ENCODE assay signal across 1 cellular context in the genomic region with DNA sequence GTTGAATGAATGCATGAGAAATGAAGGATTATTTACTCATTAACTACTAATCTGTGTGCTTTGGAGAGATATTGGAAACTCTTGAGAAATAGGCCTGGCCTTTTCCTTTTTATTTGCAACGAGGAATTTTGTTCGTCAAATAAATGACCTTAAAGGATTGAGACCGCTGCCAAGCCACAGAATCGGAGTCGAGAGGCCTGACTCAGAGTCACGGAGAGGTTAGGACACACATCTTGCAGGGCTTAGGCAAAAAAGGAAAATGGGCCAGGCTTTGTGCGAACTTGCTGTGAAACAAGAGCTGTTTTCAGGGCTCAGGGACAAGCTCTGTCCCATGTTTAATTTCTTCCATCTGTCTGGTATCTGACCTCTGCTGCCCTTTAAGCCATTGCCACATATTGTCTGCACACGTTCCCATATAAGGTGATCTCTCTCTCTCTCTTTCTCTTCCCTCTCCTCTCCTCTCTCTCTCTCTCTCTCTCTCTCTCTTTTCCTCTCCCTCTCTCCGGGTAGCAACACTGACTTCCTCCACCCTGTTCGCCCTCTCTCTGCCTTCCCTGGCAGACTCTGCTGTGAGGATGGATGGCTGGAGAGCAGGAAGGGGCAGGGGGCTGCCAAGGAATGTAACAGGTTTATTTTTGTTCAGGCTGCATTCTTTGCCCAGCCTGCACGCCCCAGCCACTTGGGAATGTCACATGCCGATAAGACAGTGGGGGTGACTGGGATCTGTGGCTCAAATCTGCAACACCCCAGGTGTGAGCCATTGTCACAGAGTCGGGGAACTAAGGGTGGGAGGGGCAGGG.
TF ChIP-seq lines count a peak whose summit lies in the region.

No MANE protein-coding gene starts in this region.

TF ChIP-seq in HepG2, 621 proteins besides CTCF, POLR2A, EP300 and RAD21 (continued from another document and continues in another):
- TF ChIP-seq TEAD3 (CRISPR knock-in tag; optimal IDR thresholded peaks at IDR 0.05; ENCODE audit: borderline replicate concordance) (peak; percentile 67), ZNF260 (CRISPR knock-in tag; IDR thresholded peaks at IDR 0.05; ENCODE audit: borderline replicate concordance, low read depth) (no peak), ZNF20 (CRISPR knock-in tag; IDR thresholded peaks at IDR 0.05) (no peak), ZNF33A (CRISPR knock-in tag; IDR thresholded peaks at IDR 0.05; ENCODE audit: borderline replicate concordance) (no peak), ZNF34 (CRISPR knock-in tag; IDR thresholded peaks at IDR 0.05; ENCODE audit: borderline replicate concordance) (no peak), NCOA2 (CRISPR knock-in tag; IDR thresholded peaks at IDR 0.05) (peak; percentile 78), TBX2 (CRISPR knock-in tag; IDR thresholded peaks at IDR 0.05; ENCODE audit: borderline replicate concordance) (peak; percentile 87), KLF6 (CRISPR knock-in tag; IDR thresholded peaks at IDR 0.05) (no peak), FOXM1 (CRISPR knock-in tag; IDR thresholded peaks at IDR 0.05) (no peak), ZNF451 (CRISPR knock-in tag; IDR thresholded peaks at IDR 0.05) (no peak), ZNF557 (CRISPR knock-in tag; IDR thresholded peaks at IDR 0.05) (no peak), ZNF737 (CRISPR knock-in tag; IDR thresholded peaks at IDR 0.05; ENCODE audit: borderline replicate concordance) (no peak), CBFB (CRISPR knock-in tag; IDR thresholded peaks at IDR 0.05) (no peak), PHF21A (CRISPR knock-in tag; IDR thresholded peaks at IDR 0.05) (peak; percentile 77; the same call in 1 of the 2 replicates), ELF4 (CRISPR knock-in tag; IDR thresholded peaks at IDR 0.05; ENCODE audit: borderline replicate concordance) (no peak), ZNF75D (CRISPR knock-in tag; IDR thresholded peaks at IDR 0.05; ENCODE audit: borderline replicate concordance) (no peak), CAMTA2 (CRISPR knock-in tag; IDR thresholded peaks at IDR 0.05; ENCODE audit: borderline replicate concordance) (no peak), AKAP8 (CRISPR knock-in tag; IDR thresholded peaks at IDR 0.05) (no peak), SP1 (IDR thresholded peaks at IDR 0.05) (no peak), SP1 (CRISPR knock-in tag; IDR thresholded peaks at IDR 0.05) (peak; percentile 50; the same call in 1 of the 2 replicates), KDM5B (CRISPR knock-in tag; IDR thresholded peaks at IDR 0.05; ENCODE audit: borderline replicate concordance) (no peak; the same call in 1 of the 2 replicates), JUN (CRISPR knock-in tag; IDR thresholded peaks at IDR 0.05) (0 out of 2 replicates have a peak, but pooled peaks have one; percentile 25), SALL1 (CRISPR knock-in tag; IDR thresholded peaks at IDR 0.05) (peak; percentile 81), ZSCAN31 (CRISPR knock-in tag; IDR thresholded peaks at IDR 0.05; ENCODE audit: low read depth) (no peak), MTF1 (CRISPR knock-in tag; IDR thresholded peaks at IDR 0.05) (peak; percentile 93), ZNF564 (CRISPR knock-in tag; IDR thresholded peaks at IDR 0.05) (no peak), ARNT (IDR thresholded peaks at IDR 0.05) (no peak), BORCS8-MEF2B (CRISPR knock-in tag; IDR thresholded peaks at IDR 0.05) (0 out of 2 replicates have a peak, but pooled peaks have one; percentile 8), ZNF335 (CRISPR knock-in tag; IDR thresholded peaks at IDR 0.05) (no peak), ZNF878 (CRISPR knock-in tag; IDR thresholded peaks at IDR 0.05) (peak; percentile 56; the same call in 1 of the 2 replicates), NBN (conservative IDR thresholded peaks at IDR 0.05) (0 out of 2 replicates have a peak, but pooled peaks have one; percentile 60), ZNF367 (CRISPR knock-in tag; IDR thresholded peaks at IDR 0.05; ENCODE audit: borderline replicate concordance) (no peak), FOSL1 (CRISPR knock-in tag; IDR thresholded peaks at IDR 0.05; ENCODE audit: borderline replicate concordance) (no peak)
- TF ChIP-seq, protein P1, sequence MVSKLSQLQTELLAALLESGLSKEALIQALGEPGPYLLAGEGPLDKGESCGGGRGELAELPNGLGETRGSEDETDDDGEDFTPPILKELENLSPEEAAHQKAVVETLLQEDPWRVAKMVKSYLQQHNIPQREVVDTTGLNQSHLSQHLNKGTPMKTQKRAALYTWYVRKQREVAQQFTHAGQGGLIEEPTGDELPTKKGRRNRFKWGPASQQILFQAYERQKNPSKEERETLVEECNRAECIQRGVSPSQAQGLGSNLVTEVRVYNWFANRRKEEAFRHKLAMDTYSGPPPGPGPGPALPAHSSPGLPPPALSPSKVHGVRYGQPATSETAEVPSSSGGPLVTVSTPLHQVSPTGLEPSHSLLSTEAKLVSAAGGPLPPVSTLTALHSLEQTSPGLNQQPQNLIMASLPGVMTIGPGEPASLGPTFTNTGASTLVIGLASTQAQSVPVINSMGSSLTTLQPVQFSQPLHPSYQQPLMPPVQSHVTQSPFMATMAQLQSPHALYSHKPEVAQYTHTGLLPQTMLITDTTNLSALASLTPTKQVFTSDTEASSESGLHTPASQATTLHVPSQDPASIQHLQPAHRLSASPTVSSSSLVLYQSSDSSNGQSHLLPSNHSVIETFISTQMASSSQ (IDR thresholded peaks at IDR 0.05; ENCODE audit: low read depth) = peak; percentile 61; the same call in 1 of the 2 replicates
- TF ChIP-seq, protein P1 (CRISPR knock-in tag; IDR thresholded peaks at IDR 0.05; ENCODE audit: borderline replicate concordance) = peak; percentile 90
- TF ChIP-seq, protein P2, sequence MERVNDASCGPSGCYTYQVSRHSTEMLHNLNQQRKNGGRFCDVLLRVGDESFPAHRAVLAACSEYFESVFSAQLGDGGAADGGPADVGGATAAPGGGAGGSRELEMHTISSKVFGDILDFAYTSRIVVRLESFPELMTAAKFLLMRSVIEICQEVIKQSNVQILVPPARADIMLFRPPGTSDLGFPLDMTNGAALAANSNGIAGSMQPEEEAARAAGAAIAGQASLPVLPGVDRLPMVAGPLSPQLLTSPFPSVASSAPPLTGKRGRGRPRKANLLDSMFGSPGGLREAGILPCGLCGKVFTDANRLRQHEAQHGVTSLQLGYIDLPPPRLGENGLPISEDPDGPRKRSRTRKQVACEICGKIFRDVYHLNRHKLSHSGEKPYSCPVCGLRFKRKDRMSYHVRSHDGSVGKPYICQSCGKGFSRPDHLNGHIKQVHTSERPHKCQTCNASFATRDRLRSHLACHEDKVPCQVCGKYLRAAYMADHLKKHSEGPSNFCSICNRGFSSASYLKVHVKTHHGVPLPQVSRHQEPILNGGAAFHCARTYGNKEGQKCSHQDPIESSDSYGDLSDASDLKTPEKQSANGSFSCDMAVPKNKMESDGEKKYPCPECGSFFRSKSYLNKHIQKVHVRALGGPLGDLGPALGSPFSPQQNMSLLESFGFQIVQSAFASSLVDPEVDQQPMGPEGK (CRISPR knock-in tag; IDR thresholded peaks at IDR 0.05) = peak; percentile 43
- TF ChIP-seq, protein P3, sequence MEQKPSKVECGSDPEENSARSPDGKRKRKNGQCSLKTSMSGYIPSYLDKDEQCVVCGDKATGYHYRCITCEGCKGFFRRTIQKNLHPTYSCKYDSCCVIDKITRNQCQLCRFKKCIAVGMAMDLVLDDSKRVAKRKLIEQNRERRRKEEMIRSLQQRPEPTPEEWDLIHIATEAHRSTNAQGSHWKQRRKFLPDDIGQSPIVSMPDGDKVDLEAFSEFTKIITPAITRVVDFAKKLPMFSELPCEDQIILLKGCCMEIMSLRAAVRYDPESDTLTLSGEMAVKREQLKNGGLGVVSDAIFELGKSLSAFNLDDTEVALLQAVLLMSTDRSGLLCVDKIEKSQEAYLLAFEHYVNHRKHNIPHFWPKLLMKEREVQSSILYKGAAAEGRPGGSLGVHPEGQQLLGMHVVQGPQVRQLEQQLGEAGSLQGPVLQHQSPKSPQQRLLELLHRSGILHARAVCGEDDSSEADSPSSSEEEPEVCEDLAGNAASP (CRISPR knock-in tag; IDR thresholded peaks at IDR 0.05; ENCODE audit: borderline replicate concordance) = peak; percentile 86; the same call in 1 of the 2 replicates
- TF ChIP-seq, protein P4, sequence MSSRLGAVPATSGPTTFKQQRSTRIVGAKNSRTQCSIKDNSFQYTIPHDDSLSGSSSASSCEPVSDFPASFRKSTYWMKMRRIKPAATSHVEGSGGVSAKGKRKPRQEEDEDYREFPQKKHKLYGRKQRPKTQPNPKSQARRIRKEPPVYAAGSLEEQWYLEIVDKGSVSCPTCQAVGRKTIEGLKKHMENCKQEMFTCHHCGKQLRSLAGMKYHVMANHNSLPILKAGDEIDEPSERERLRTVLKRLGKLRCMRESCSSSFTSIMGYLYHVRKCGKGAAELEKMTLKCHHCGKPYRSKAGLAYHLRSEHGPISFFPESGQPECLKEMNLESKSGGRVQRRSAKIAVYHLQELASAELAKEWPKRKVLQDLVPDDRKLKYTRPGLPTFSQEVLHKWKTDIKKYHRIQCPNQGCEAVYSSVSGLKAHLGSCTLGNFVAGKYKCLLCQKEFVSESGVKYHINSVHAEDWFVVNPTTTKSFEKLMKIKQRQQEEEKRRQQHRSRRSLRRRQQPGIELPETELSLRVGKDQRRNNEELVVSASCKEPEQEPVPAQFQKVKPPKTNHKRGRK (CRISPR knock-in tag; IDR thresholded peaks at IDR 0.05) = no peak
- TF ChIP-seq, protein P5, sequence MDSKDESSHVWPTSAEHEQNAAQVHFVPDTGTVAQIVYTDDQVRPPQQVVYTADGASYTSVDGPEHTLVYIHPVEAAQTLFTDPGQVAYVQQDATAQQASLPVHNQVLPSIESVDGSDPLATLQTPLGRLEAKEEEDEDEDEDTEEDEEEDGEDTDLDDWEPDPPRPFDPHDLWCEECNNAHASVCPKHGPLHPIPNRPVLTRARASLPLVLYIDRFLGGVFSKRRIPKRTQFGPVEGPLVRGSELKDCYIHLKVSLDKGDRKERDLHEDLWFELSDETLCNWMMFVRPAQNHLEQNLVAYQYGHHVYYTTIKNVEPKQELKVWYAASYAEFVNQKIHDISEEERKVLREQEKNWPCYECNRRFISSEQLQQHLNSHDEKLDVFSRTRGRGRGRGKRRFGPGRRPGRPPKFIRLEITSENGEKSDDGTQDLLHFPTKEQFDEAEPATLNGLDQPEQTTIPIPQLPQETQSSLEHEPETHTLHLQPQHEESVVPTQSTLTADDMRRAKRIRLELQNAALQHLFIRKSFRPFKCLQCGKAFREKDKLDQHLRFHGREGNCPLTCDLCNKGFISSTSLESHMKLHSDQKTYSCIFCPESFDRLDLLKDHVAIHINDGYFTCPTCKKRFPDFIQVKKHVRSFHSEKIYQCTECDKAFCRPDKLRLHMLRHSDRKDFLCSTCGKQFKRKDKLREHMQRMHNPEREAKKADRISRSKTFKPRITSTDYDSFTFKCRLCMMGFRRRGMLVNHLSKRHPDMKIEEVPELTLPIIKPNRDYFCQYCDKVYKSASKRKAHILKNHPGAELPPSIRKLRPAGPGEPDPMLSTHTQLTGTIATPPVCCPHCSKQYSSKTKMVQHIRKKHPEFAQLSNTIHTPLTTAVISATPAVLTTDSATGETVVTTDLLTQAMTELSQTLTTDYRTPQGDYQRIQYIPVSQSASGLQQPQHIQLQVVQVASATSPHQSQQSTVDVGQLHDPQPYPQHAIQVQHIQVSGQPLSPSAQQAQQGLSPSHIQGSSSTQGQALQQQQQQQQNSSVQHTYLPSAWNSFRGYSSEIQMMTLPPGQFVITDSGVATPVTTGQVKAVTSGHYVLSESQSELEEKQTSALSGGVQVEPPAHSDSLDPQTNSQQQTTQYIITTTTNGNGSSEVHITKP (CRISPR knock-in tag; IDR thresholded peaks at IDR 0.05; ENCODE audit: low read depth) = peak; percentile 26
- TF ChIP-seq, protein P6, sequence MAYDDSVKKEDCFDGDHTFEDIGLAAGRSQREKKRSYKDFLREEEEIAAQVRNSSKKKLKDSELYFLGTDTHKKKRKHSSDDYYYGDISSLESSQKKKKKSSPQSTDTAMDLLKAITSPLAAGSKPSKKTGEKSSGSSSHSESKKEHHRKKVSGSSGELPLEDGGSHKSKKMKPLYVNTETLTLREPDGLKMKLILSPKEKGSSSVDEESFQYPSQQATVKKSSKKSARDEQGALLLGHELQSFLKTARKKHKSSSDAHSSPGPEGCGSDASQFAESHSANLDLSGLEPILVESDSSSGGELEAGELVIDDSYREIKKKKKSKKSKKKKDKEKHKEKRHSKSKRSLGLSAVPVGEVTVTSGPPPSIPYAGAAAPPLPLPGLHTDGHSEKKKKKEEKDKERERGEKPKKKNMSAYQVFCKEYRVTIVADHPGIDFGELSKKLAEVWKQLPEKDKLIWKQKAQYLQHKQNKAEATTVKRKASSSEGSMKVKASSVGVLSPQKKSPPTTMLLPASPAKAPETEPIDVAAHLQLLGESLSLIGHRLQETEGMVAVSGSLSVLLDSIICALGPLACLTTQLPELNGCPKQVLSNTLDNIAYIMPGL (CRISPR knock-in tag; IDR thresholded peaks at IDR 0.05; ENCODE audit: borderline replicate concordance in 1 of 2, low read depth in 1 of 2) = peak in 1 of 2 experiments; percentile 52; a peak in 1 of 4 replicates
- TF ChIP-seq, protein P7, sequence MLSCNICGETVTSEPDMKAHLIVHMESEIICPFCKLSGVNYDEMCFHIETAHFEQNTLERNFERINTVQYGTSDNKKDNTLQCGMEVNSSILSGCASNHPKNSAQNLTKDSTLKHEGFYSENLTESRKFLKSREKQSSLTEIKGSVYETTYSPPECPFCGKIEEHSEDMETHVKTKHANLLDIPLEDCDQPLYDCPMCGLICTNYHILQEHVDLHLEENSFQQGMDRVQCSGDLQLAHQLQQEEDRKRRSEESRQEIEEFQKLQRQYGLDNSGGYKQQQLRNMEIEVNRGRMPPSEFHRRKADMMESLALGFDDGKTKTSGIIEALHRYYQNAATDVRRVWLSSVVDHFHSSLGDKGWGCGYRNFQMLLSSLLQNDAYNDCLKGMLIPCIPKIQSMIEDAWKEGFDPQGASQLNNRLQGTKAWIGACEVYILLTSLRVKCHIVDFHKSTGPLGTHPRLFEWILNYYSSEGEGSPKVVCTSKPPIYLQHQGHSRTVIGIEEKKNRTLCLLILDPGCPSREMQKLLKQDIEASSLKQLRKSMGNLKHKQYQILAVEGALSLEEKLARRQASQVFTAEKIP (CRISPR knock-in tag; IDR thresholded peaks at IDR 0.05; ENCODE audit: borderline replicate concordance) = no peak
